In the genomic region with DNA sequence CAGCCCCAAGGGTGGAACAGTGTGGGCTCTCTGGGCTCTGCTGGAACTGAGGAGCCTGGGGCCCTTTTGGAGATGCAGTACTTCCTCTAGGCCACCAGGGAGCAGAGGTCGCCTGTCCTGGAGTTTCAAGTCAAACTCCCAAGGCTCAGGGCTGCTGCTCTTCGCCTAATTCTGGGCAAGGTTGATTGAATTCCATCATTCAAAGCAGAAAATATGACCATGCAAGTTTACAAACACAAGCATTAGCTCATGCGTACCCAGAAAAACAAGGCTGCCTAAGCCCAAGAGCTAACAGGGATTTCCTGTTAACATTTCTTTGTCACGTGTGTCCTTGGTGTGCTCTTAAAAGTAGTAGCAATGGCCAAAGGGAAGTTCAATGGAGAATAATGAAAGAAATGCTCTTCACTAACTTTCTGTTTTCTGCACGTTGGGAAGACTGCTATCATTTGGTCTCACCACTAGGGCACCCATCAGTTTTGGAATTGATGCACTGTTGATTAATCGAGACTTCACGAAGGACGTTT, we compare ENCODE assay signal across 8 cellular contexts. TPM values are rescaled to one million over a fixed set of nuclear protein-coding genes. Genes with fewer than 3 reads are reported as not detected.
DNase-seq lines count a peak whose midpoint lies in the region; ATAC-seq lines count a peak whose summit lies in the region.

No MANE protein-coding gene starts in this region.

- peak; percentile 82 for DNase-seq in ELF-1 (ENCODE audit: low read depth, low spot score)
- DNase-seq in Jurkat, Clone E6-1 (ENCODE audit: low read depth, low spot score): peak; percentile 53
- DNase-seq in SW480 (ENCODE audit: low spot score): peak; percentile 61
- peak; percentile 64 for DNase-seq in amniotic epithelial cell (ENCODE audit: low read depth)
- peak; percentile 54 to 74 (median 70) for DNase-seq in right cardiac atrium
- DNase-seq in sciatic nerve (ENCODE audit: low spot score): no peak
- no peak for DNase-seq in posterior vena cava (ENCODE audit: low spot score)

- H3K9me3 ChIP-seq in right cardiac atrium (ENCODE audit: control insufficient read depth, low read length): no peaks in the 10 kb centered on the region

- no peaks in the 10 kb centered on the region for H3K27me3 ChIP-seq in right cardiac atrium (ENCODE audit: control insufficient read depth, insufficient read depth)

- ATAC-seq in GM21576 (IDR thresholded peaks at IDR 0.05; ENCODE audit: unreplicated experiment) (peak; percentile 80), right cardiac atrium (peak in 1 of 2 donors; percentile 9), sciatic nerve (peak; percentile 75)

- H3K4me1 ChIP-seq in right cardiac atrium (ENCODE audit: control insufficient read depth, insufficient read depth, low read length): no peaks in the 10 kb centered on the region

- H3K4me3 ChIP-seq in Jurkat, Clone E6-1 (ENCODE audit: low read length): no peak overlapping the region
- H3K4me3 ChIP-seq in right cardiac atrium (ENCODE audit: low read length): no peak overlapping the region

- no peak overlapping the region for H3K27ac ChIP-seq in right cardiac atrium (ENCODE audit: low read length)

- 20% methylated on average over 8 of the region's 8 CpGs for WGBS in right cardiac atrium

- intact Hi-C loops in right cardiac atrium (cut with DNase I): no loop called here
- intact Hi-C loops in sciatic nerve (cut with DNase I): no loop called here
- intact Hi-C loops in posterior vena cava (cut with DNase I): no loop called here

RNA-seq across cellular contexts. Expression of a gene that starts 20.1 kb away (rescaled TPM):
- 0.57 TPM for polyA plus RNA-seq in Jurkat, Clone E6-1 (2012; ENCODE audit: insufficient read depth, insufficient read length)
- total RNA-seq in right cardiac atrium: 1,000 to 10,000 TPM in 1 of 4 donors, 100 to 1,000 TPM in 3; 738 to 1,111 (median 934) TPM
- 1,223 TPM for polyA plus RNA-seq in right cardiac atrium
- total RNA-seq in sciatic nerve: 4.9 TPM
- 10 to 100 TPM; 27.9 to 29.3 TPM for total RNA-seq in posterior vena cava

RNA-seq across cellular contexts. Expression of a gene that starts 34.1 kb away (rescaled TPM):
- polyA plus RNA-seq in Jurkat, Clone E6-1 (2012; ENCODE audit: insufficient read depth, insufficient read length): not detected
- 1 to 10 TPM in 2 of 4 donors, under 1 TPM in 2; 0.32 to 1.2 (median 0.95) TPM for total RNA-seq in right cardiac atrium
- polyA plus RNA-seq in right cardiac atrium: 0.93 TPM
- 0.18 TPM for total RNA-seq in sciatic nerve
- not detected for total RNA-seq in posterior vena cava

Comparison
In these comparisons a context has a peak if more than half of its experiments do, and no peak if none do; other contexts are left out.
1. DNase-seq: peak in ELF-1 (single experiment), Jurkat, Clone E6-1 (single experiment), SW480 (single experiment), amniotic epithelial cell (single experiment) and right cardiac atrium (3 of 3); none in sciatic nerve (single experiment) and posterior vena cava (single experiment).
2. RNA of a gene that starts 20.1 kb away (total RNA-seq): 738 to 1,111 TPM in right cardiac atrium; 27.9 to 29.3 TPM in posterior vena cava and 4.9 TPM in sciatic nerve (single experiment); every median in the first group is over 10 times any median in the second.